Comparison of ENCODE assay signal across 33 cellular contexts in the genomic region with DNA sequence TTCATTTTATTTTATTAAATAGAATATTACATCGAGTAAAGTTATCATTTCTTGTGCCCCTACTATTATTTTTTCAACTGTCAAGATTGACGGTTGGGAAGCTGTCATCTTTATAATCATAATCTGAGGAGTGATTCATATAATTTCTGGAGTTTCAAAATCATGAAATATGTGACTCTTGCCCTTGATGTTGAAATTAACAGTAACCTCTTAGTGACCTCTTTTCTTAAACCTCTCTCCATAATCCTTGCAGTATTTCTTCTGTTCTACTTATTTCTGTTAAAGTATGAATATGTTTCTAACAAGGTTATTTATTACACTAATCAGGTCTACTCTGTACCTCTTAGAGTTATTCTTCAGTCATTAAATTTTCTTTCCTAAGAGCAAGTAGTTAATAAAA.
"Had no signal": no experiment of that assay in that cellular context is flagged by ENCODE, and none has a peak within 500 bp of the region (broad histone marks: within the 10 kb centered on the region; RNA-seq: fewer than 3 reads in every experiment).

No MANE protein-coding gene starts in this region.

- H3K27me3 Mint-ChIP-seq: activated CD4-positive, alpha-beta memory T cell treated with anti-CD3 and anti-CD28 coated beads for 36 hours; activated CD4-positive, alpha-beta T cell treated with anti-CD3 and anti-CD28 coated beads for 36 hours; activated CD4-positive, alpha-beta T cell treated with anti-CD3 and anti-CD28 coated beads, Interleukin-2, amount 10 ng/mL, durations not matched to agents 24 days and 14 days; activated CD8-positive, alpha-beta memory T cell treated with anti-CD3 and anti-CD28 coated beads, Interleukin-2, amount 10 ng/mL, durations not matched to agents 7 days and 5 days; activated naive CD4-positive, alpha-beta T cell treated with anti-CD3 and anti-CD28 coated beads, Interleukin-2, amount 50 U/mL, for 24 hours; activated naive CD8-positive, alpha-beta T cell treated with anti-CD3 and anti-CD28 coated beads for 36 hours; activated naive CD8-positive, alpha-beta T cell treated with anti-CD3 and anti-CD28 coated beads, Interleukin-2, amount 50 U/mL, for 24 hours; dendritic cell treated with granulocyte-macrophage colony-stimulating factor and Interleukin-4, amounts not matched to agents 40 ng/mL and 50 ng/mL, for 4 days; T-helper 17 cell had no signal

- H3K27ac ChIP-seq: brain microvascular endothelial cell, colonic mucosa, dorsolateral prefrontal cortex, epithelial cell of prostate, esophagus squamous epithelium had no signal

- H3K27me3 ChIP-seq: brain microvascular endothelial cell, colonic mucosa, dorsolateral prefrontal cortex, esophagus squamous epithelium had no signal

- H3K36me3 Mint-ChIP-seq: activated CD4-positive, alpha-beta memory T cell treated with anti-CD3 and anti-CD28 coated beads for 36 hours; activated CD8-positive, alpha-beta memory T cell treated with anti-CD3 and anti-CD28 coated beads, Interleukin-2, amount 10 ng/mL, durations not matched to agents 7 days and 5 days; activated naive CD4-positive, alpha-beta T cell treated with anti-CD3 and anti-CD28 coated beads, Interleukin-2, amount 50 U/mL, for 24 hours; activated naive CD8-positive, alpha-beta T cell treated with anti-CD3 and anti-CD28 coated beads for 36 hours had no signal

- H3K9me3 ChIP-seq: colonic mucosa, esophagus squamous epithelium had no signal

- H3K4me1 ChIP-seq: colonic mucosa, esophagus squamous epithelium had no signal

- H3K36me3 ChIP-seq: brain microvascular endothelial cell, colonic mucosa, esophagus squamous epithelium had no signal

- H3K27ac Mint-ChIP-seq: activated CD4-positive, alpha-beta memory T cell treated with anti-CD3 and anti-CD28 coated beads for 36 hours; activated CD4-positive, alpha-beta T cell treated with anti-CD3 and anti-CD28 coated beads for 36 hours; activated CD4-positive, alpha-beta T cell treated with anti-CD3 and anti-CD28 coated beads, Interleukin-2, amount 10 ng/mL, durations not matched to agents 24 days and 14 days; activated CD8-positive, alpha-beta memory T cell treated with anti-CD3 and anti-CD28 coated beads, Interleukin-2, amount 10 ng/mL, durations not matched to agents 7 days and 5 days; activated CD8-positive, alpha-beta T cell treated with anti-CD3 and anti-CD28 coated beads, Interleukin-2, amount 10 ng/mL, durations not matched to agents 7 days and 5 days; activated naive CD4-positive, alpha-beta T cell treated with anti-CD3 and anti-CD28 coated beads for 36 hours; activated naive CD4-positive, alpha-beta T cell treated with anti-CD3 and anti-CD28 coated beads, Interleukin-2, amount 50 U/mL, for 24 hours; activated naive CD8-positive, alpha-beta T cell treated with anti-CD3 and anti-CD28 coated beads for 36 hours; activated naive CD8-positive, alpha-beta T cell treated with anti-CD3 and anti-CD28 coated beads, Interleukin-2, amount 50 U/mL, for 24 hours; activated T-helper 1 cell treated with anti-CD3 and anti-CD28 coated beads, Interleukin-12 subunit alpha, Interleukin-12 subunit beta, Interleukin-2, Interleukin-4 antibody, amounts not matched to agents 30 ng/mL and 10 ng/mL and 1 ng/mL, durations not matched to agents 14 hours and 24 hours and 36 hours; activated T-helper 2 cell treated with anti-CD3 and anti-CD28 coated beads, Interferon-gamma antibody, Interleukin-2, Interleukin-4, amounts not matched to agents 10 μg/mL and 5 μg/mL and 100 μg/mL, durations not matched to agents 14 hours and 24 hours and 36 hours; dendritic cell treated with granulocyte-macrophage colony-stimulating factor and Interleukin-4, amounts not matched to agents 40 ng/mL and 50 ng/mL, for 4 days; T-helper 17 cell; T-helper 2 cell treated with Interferon-gamma antibody and Interleukin-4, amounts not matched to agents 5 μg/mL and 100 μg/mL, for 36 hours had no signal

- H3K4me3 ChIP-seq: colonic mucosa, dorsolateral prefrontal cortex, esophagus squamous epithelium had no signal

- DNase-seq: activated CD4-positive, alpha-beta memory T cell treated with anti-CD3 and anti-CD28 coated beads for 36 hours; activated CD4-positive, alpha-beta T cell treated with anti-CD3 and anti-CD28 coated beads for 36 hours; activated CD4-positive, alpha-beta T cell treated with anti-CD3 and anti-CD28 coated beads, Interleukin-2, amount 10 ng/mL, durations not matched to agents 24 days and 14 days; activated CD4-positive, CD25-positive, alpha-beta regulatory T cell; activated CD4-positive, CD25-positive, alpha-beta regulatory T cell treated with anti-CD3 and anti-CD28 coated beads, Interleukin-2, amount 50 U/mL, for 72 hours; activated CD8-positive, alpha-beta memory T cell treated with anti-CD3 and anti-CD28 coated beads, Interleukin-2, amount 10 ng/mL, durations not matched to agents 7 days and 5 days; activated CD8-positive, alpha-beta memory T cell treated with anti-CD3 and anti-CD28 coated beads, Interleukin-2, amount 50 U/mL, for 4 hours; activated CD8-positive, alpha-beta T cell treated with anti-CD3 and anti-CD28 coated beads, Interleukin-2, amount 10 ng/mL, durations not matched to agents 7 days and 5 days; activated effector memory CD4-positive, alpha-beta T cell treated with anti-CD3 and anti-CD28 coated beads, Interleukin-2, amount 50 U/mL, for 16 hours; activated naive CD4-positive, alpha-beta T cell treated with anti-CD3 and anti-CD28 coated beads for 36 hours; activated naive CD8-positive, alpha-beta T cell treated with anti-CD3 and anti-CD28 coated beads for 36 hours; activated naive CD8-positive, alpha-beta T cell treated with anti-CD3 and anti-CD28 coated beads, Interleukin-2, amount 50 U/mL, for 24 hours; activated T-cell treated with anti-CD3 and anti-CD28 coated beads, Interleukin-2, amount 50 U/mL, for 1 hour; activated T-cell treated with anti-CD3 and anti-CD28 coated beads, Interleukin-2, amount 50 U/mL, for 48 hours; amniotic stem cell; anterior cingulate cortex; brain microvascular endothelial cell; caudate nucleus; colonic mucosa; dorsolateral prefrontal cortex; effector memory CD4-positive, alpha-beta T cell; esophagus squamous epithelium; foreskin fibroblast; head of caudate nucleus; T-helper 1 cell; T-helper 17 cell; T1000 had no signal

- H3K4me3 Mint-ChIP-seq: activated CD4-positive, alpha-beta memory T cell treated with anti-CD3 and anti-CD28 coated beads for 36 hours; activated CD4-positive, alpha-beta T cell treated with anti-CD3 and anti-CD28 coated beads for 36 hours; activated CD4-positive, alpha-beta T cell treated with anti-CD3 and anti-CD28 coated beads, Interleukin-2, amount 10 ng/mL, durations not matched to agents 24 days and 14 days; activated CD8-positive, alpha-beta memory T cell treated with anti-CD3 and anti-CD28 coated beads, Interleukin-2, amount 10 ng/mL, durations not matched to agents 7 days and 5 days; activated CD8-positive, alpha-beta T cell treated with anti-CD3 and anti-CD28 coated beads, Interleukin-2, amount 10 ng/mL, durations not matched to agents 7 days and 5 days; activated naive CD4-positive, alpha-beta T cell treated with anti-CD3 and anti-CD28 coated beads for 36 hours; activated naive CD4-positive, alpha-beta T cell treated with anti-CD3 and anti-CD28 coated beads, Interleukin-2, amount 50 U/mL, for 24 hours; activated naive CD8-positive, alpha-beta T cell treated with anti-CD3 and anti-CD28 coated beads for 36 hours; activated naive CD8-positive, alpha-beta T cell treated with anti-CD3 and anti-CD28 coated beads, Interleukin-2, amount 50 U/mL, for 24 hours; activated T-helper 1 cell treated with anti-CD3 and anti-CD28 coated beads, Interleukin-12 subunit alpha, Interleukin-12 subunit beta, Interleukin-2, Interleukin-4 antibody, amounts not matched to agents 30 ng/mL and 10 ng/mL and 1 ng/mL, durations not matched to agents 14 hours and 24 hours and 36 hours; dendritic cell treated with granulocyte-macrophage colony-stimulating factor and Interleukin-4, amounts not matched to agents 40 ng/mL and 50 ng/mL, for 4 days; T-helper 17 cell; T-helper 2 cell treated with Interferon-gamma antibody and Interleukin-4, amounts not matched to agents 5 μg/mL and 100 μg/mL, for 36 hours had no signal

- H3K4me1 Mint-ChIP-seq: activated CD4-positive, alpha-beta T cell treated with anti-CD3 and anti-CD28 coated beads for 36 hours; activated CD4-positive, alpha-beta T cell treated with anti-CD3 and anti-CD28 coated beads, Interleukin-2, amount 10 ng/mL, durations not matched to agents 24 days and 14 days; activated CD8-positive, alpha-beta memory T cell treated with anti-CD3 and anti-CD28 coated beads, Interleukin-2, amount 10 ng/mL, durations not matched to agents 7 days and 5 days; activated naive CD4-positive, alpha-beta T cell treated with anti-CD3 and anti-CD28 coated beads, Interleukin-2, amount 50 U/mL, for 24 hours; activated naive CD8-positive, alpha-beta T cell treated with anti-CD3 and anti-CD28 coated beads for 36 hours; activated naive CD8-positive, alpha-beta T cell treated with anti-CD3 and anti-CD28 coated beads, Interleukin-2, amount 50 U/mL, for 24 hours; T-helper 17 cell had no signal

- H3K9me3 Mint-ChIP-seq: activated CD4-positive, alpha-beta T cell treated with anti-CD3 and anti-CD28 coated beads, Interleukin-2, amount 10 ng/mL, durations not matched to agents 24 days and 14 days; activated naive CD4-positive, alpha-beta T cell treated with anti-CD3 and anti-CD28 coated beads, Interleukin-2, amount 50 U/mL, for 24 hours; activated naive CD8-positive, alpha-beta T cell treated with anti-CD3 and anti-CD28 coated beads for 36 hours; activated naive CD8-positive, alpha-beta T cell treated with anti-CD3 and anti-CD28 coated beads, Interleukin-2, amount 50 U/mL, for 24 hours; activated T-helper 1 cell treated with anti-CD3 and anti-CD28 coated beads, Interleukin-12 subunit alpha, Interleukin-12 subunit beta, Interleukin-2, Interleukin-4 antibody, amounts not matched to agents 30 ng/mL and 10 ng/mL and 1 ng/mL, durations not matched to agents 14 hours and 24 hours and 36 hours; activated T-helper 2 cell treated with anti-CD3 and anti-CD28 coated beads, Interferon-gamma antibody, Interleukin-2, Interleukin-4, amounts not matched to agents 10 μg/mL and 5 μg/mL and 100 μg/mL, durations not matched to agents 14 hours and 24 hours and 36 hours; dendritic cell treated with granulocyte-macrophage colony-stimulating factor and Interleukin-4, amounts not matched to agents 40 ng/mL and 50 ng/mL, for 4 days had no signal

- ATAC-seq: activated CD4-positive, alpha-beta T cell treated with anti-CD3 and anti-CD28 coated beads for 36 hours; activated CD8-positive, alpha-beta memory T cell treated with anti-CD3 and anti-CD28 coated beads, Interleukin-2, amount 10 ng/mL, durations not matched to agents 7 days and 5 days; activated CD8-positive, alpha-beta T cell treated with anti-CD3 and anti-CD28 coated beads, Interleukin-2, amount 10 ng/mL, durations not matched to agents 7 days and 5 days; activated naive CD8-positive, alpha-beta T cell treated with anti-CD3 and anti-CD28 coated beads, Interleukin-2, amount 50 U/mL, for 24 hours; T-helper 17 cell had no signal
